In genomic region chr16:87948735-87949070, GRCh38 we compare ENCODE assay signal across 1 cellular context.
TF ChIP-seq lines count a peak whose summit lies in the region.

No MANE protein-coding gene starts in this region.

TF ChIP-seq in K562, 482 proteins besides CTCF, POLR2A, EP300 and RAD21:
- peak; percentile 79 for TF ChIP-seq C11orf30 (IDR thresholded peaks at IDR 0.05; ENCODE audit: low read depth)
- no peak for TF ChIP-seq MLX (CRISPR knock-in tag; conservative IDR thresholded peaks at IDR 0.05)
- TF ChIP-seq MAFK (IDR thresholded peaks at IDR 0.05; ENCODE audit: low read length): peak; percentile 49; the same call in 1 of the 2 replicates
- no peak for TF ChIP-seq SAFB (IDR thresholded peaks at IDR 0.05; ENCODE audit: borderline replicate concordance, low read depth, low read length)
- TF ChIP-seq ZNF655 (CRISPR knock-in tag; IDR thresholded peaks at IDR 0.05): no peak
- TF ChIP-seq ZNF583 (CRISPR knock-in tag; IDR thresholded peaks at IDR 0.05): no peak
- no peak for TF ChIP-seq MEIS2 (IDR thresholded peaks at IDR 0.05; ENCODE audit: partially characterized antibody)
- peak; percentile 59; the same call in 1 of the 2 replicates for TF ChIP-seq MAFF (IDR thresholded peaks at IDR 0.05; ENCODE audit: low read length)
- TF ChIP-seq LARP7 (IDR thresholded peaks at IDR 0.05): no peak
